In the genomic region with DNA sequence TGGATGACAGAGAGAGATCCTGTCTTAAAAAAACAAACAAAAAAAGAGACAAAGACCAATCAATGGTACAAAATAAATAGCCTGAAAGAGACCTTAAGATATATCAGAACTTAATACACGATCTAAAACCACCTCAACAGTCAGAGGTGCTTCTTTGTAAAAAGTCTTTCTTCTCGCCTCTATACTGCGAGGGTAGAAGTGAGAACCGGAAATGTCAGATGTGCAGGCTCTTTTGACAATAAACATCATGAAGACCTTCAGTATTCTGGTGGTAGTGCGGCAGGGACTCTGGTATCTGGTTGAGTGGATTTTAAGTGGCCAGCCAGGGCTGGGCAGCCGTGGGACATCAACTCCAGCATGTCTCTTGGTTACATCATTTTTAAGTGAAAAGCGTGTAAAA, we compare ENCODE assay signal across 19 cellular contexts. TPM values are rescaled to one million over a fixed set of nuclear protein-coding genes. Genes with fewer than 3 reads are reported as not detected.
DNase-seq lines count a peak whose midpoint lies in the region; ATAC-seq and TF ChIP-seq lines count a peak whose summit lies in the region.
"Had no signal": no experiment of that assay in that cellular context is flagged by ENCODE, and none has a peak within 500 bp of the region (broad histone marks: within the 10 kb centered on the region; RNA-seq: fewer than 3 reads in every experiment).

No MANE protein-coding gene starts in this region.

- H3K27me3 Mint-ChIP-seq in activated T-cell treated with anti-CD3 and anti-CD28 coated beads, Interleukin-2, amount 50 U/mL, for 4 hours (ENCODE audit: low read depth): no peaks in the 10 kb centered on the region
- H3K27me3 Mint-ChIP-seq in central memory CD8-positive, alpha-beta T cell: no peaks in the 10 kb centered on the region
- peaks cover 2% of the 10 kb centered on the region for H3K27me3 Mint-ChIP-seq in neural progenitor cell (ENCODE audit: insufficient read depth, low read depth)

- peaks cover 4% of the 10 kb centered on the region for H3K4me1 Mint-ChIP-seq in activated T-cell treated with anti-CD3 and anti-CD28 coated beads, Interleukin-2, amount 50 U/mL, for 4 hours (ENCODE audit: low read depth)
- peaks cover 8% of the 10 kb centered on the region for H3K4me1 Mint-ChIP-seq in central memory CD8-positive, alpha-beta T cell
- no peaks in the 10 kb centered on the region for H3K4me1 Mint-ChIP-seq in neural progenitor cell

- peak overlapping the region; percentile 33 for H3K4me3 Mint-ChIP-seq in activated T-cell treated with anti-CD3 and anti-CD28 coated beads, Interleukin-2, amount 50 U/mL, for 4 hours
- H3K4me3 Mint-ChIP-seq in central memory CD8-positive, alpha-beta T cell: peak overlapping the region; percentile 81
- peak overlapping the region; percentile 53 for H3K4me3 Mint-ChIP-seq in neural progenitor cell

- no peaks in the 10 kb centered on the region for H4K20me1 ChIP-seq in OCI-LY1 (ENCODE audit: insufficient read depth, low read length)
- no peaks in the 10 kb centered on the region for H4K20me1 ChIP-seq in neural progenitor cell (ENCODE audit: low read depth)

- no peak overlapping the region for H3K9ac ChIP-seq in OCI-LY1 (ENCODE audit: low read length)
- H3K9ac ChIP-seq in neural progenitor cell: no peak overlapping the region
- H3K9ac ChIP-seq: BLaER1 treated with 17β-estradiol and CSF1 and Interleukin-3, amounts not matched to agents 10 nM and 100 nM had no signal

- no peaks in the 10 kb centered on the region for H3K9me3 ChIP-seq in OCI-LY1 (ENCODE audit: low read length)
- no peaks in the 10 kb centered on the region for H3K9me3 ChIP-seq in neural progenitor cell (ENCODE audit: low read depth)
- H3K9me3 ChIP-seq: MG63, SJSA1 had no signal

- TF ChIP-seq CTCF in OCI-LY1 (IDR thresholded peaks at IDR 0.05; ENCODE audit: low read length): no peak
- no peak for TF ChIP-seq CTCF in neural progenitor cell (IDR thresholded peaks at IDR 0.05)

- no peak overlapping the region for H2AFZ ChIP-seq in OCI-LY1 (ENCODE audit: low read length)
- no peak overlapping the region for H2AFZ ChIP-seq in neural progenitor cell (replicated peaks)
- H2AFZ ChIP-seq: PC-9 had no signal

- no peaks in the 10 kb centered on the region for H3K27me3 ChIP-seq in OCI-LY1 (ENCODE audit: insufficient read depth, low read length)
- H3K27me3 ChIP-seq in neural progenitor cell: no peaks in the 10 kb centered on the region
- H3K27me3 ChIP-seq: BLaER1 treated with 17β-estradiol and CSF1 and Interleukin-3, amounts not matched to agents 10 nM and 100 nM; MG63; SJSA1 had no signal

- DNase-seq in activated T-cell treated with anti-CD3 and anti-CD28 coated beads, Interleukin-2, amount 50 U/mL, for 4 hours: no peak
- no peak for DNase-seq in activated T-cell treated with anti-CD3 and anti-CD28 coated beads, Interleukin-2, amount 50 U/mL, for 48 hours
- no peak for DNase-seq in central memory CD8-positive, alpha-beta T cell (ENCODE audit: low spot score in 2 of 2)
- DNase-seq in neural progenitor cell (ENCODE audit: low spot score): no peak
- DNase-seq in KBM-7: no peak
- DNase-seq in NCI-H2196 (lab: John Stamatoyannopoulos, UW; ENCODE audit: unreplicated experiment): no peak
- DNase-seq: COR-L47; Karpas-422; MG63; NCI-H1092 treated with DMSO at 0.1 percent for 48 hours; NCI-H2107; NCI-H345; NCI-H526 treated with DMSO at 0.1 percent for 48 hours; NK-92 treated with Interleukin-12 subunit alpha and Interleukin-12 subunit beta, amount 100 ng/mL, for 24 hours; PC-9 had no signal

- ATAC-seq in activated T-cell treated with anti-CD3 and anti-CD28 coated beads, Interleukin-2, amount 50 U/mL, for 4 hours: no peak
- ATAC-seq in central memory CD8-positive, alpha-beta T cell (replicated peaks; ENCODE audit: extremely low read depth, poor library complexity, severe bottlenecking): peak; percentile 95
- no peak for ATAC-seq in HG03520 (IDR thresholded peaks at IDR 0.05; ENCODE audit: unreplicated experiment)

- H3K79me2 ChIP-seq in OCI-LY1 (ENCODE audit: insufficient read depth, low read length): peaks cover 38% of the 10 kb centered on the region
- no peaks in the 10 kb centered on the region for H3K79me2 ChIP-seq in neural progenitor cell (ENCODE audit: low read depth)

- H3K27ac Mint-ChIP-seq in central memory CD8-positive, alpha-beta T cell (ENCODE audit: low read depth): peak overlapping the region; percentile 95
- peak overlapping the region; percentile 66 for H3K27ac Mint-ChIP-seq in neural progenitor cell

- no peaks in the 10 kb centered on the region for H3F3A ChIP-seq in OCI-LY1 (ENCODE audit: insufficient read depth, low read length)
- H3F3A ChIP-seq in neural progenitor cell (ENCODE audit: low read depth): no peaks in the 10 kb centered on the region

- H3K36me3 ChIP-seq in OCI-LY1 (ENCODE audit: insufficient read depth, low read length): peaks cover 84% of the 10 kb centered on the region
- H3K36me3 ChIP-seq in neural progenitor cell: no peaks in the 10 kb centered on the region

- H3K36me3 Mint-ChIP-seq in activated T-cell treated with anti-CD3 and anti-CD28 coated beads, Interleukin-2, amount 50 U/mL, for 4 hours (ENCODE audit: insufficient read depth): peaks cover 16% of the 10 kb centered on the region
- H3K36me3 Mint-ChIP-seq in central memory CD8-positive, alpha-beta T cell (ENCODE audit: insufficient read depth): peaks cover 29% of the 10 kb centered on the region
- peaks cover 11% of the 10 kb centered on the region for H3K36me3 Mint-ChIP-seq in neural progenitor cell

- H3K9me2 ChIP-seq in OCI-LY1 (ENCODE audit: low read depth, low read length): no peaks in the 10 kb centered on the region

- in situ Hi-C loops in KBM-7 (cut with MboI; ENCODE audit: low pct_unique_long_range_greater_than_20kb, low sequenced_read_pairs): no loop called here

- H3K4me2 ChIP-seq in OCI-LY1 (ENCODE audit: low read length): no peak overlapping the region
- H3K4me2 ChIP-seq in neural progenitor cell: no peak overlapping the region
- H3K4me2 ChIP-seq: BLaER1 treated with 17β-estradiol and CSF1 and Interleukin-3, amounts not matched to agents 10 nM and 100 nM; PC-9 had no signal

- H3K4me3 ChIP-seq in OCI-LY1 (ENCODE audit: low read depth, low read length, poor library complexity, severe bottlenecking): no peak overlapping the region
- no peak overlapping the region for H3K4me3 ChIP-seq in neural progenitor cell
- H3K4me3 ChIP-seq: BLaER1 treated with 17β-estradiol and CSF1 and Interleukin-3, amounts not matched to agents 10 nM and 100 nM; MG63; PC-9; SJSA1 had no signal

- H3K27ac ChIP-seq in OCI-LY1 (ENCODE audit: low read depth, low read length, poor library complexity, severe bottlenecking) (peak overlapping the region; percentile 2), neural progenitor cell (no peak overlapping the region)
- H3K27ac ChIP-seq: BLaER1 treated with 17β-estradiol and CSF1 and Interleukin-3, amounts not matched to agents 10 nM and 100 nM; PC-9; SJSA1 had no signal

- H3K9me3 Mint-ChIP-seq in activated T-cell treated with anti-CD3 and anti-CD28 coated beads, Interleukin-2, amount 50 U/mL, for 4 hours: no peaks in the 10 kb centered on the region
- no peaks in the 10 kb centered on the region for H3K9me3 Mint-ChIP-seq in central memory CD8-positive, alpha-beta T cell
- H3K9me3 Mint-ChIP-seq in neural progenitor cell: no peaks in the 10 kb centered on the region

- peaks cover 24% of the 10 kb centered on the region for H3K4me1 ChIP-seq in OCI-LY1 (ENCODE audit: insufficient read depth, low read length, severe bottlenecking)
- no peaks in the 10 kb centered on the region for H3K4me1 ChIP-seq in neural progenitor cell
- H3K4me1 ChIP-seq: SJSA1 had no signal

RNA-seq across cellular contexts. Expression of a gene that starts 30.0 kb away (rescaled TPM):
- total RNA-seq in activated T-cell treated with anti-CD3 and anti-CD28 coated beads, Interleukin-2, amount 50 U/mL, for 4 hours: 10 to 100 TPM; 36.9 to 47.0 (median 39.5) TPM
- 6.4 and 22.1 TPM in 2 replicates for total RNA-seq in neural progenitor cell (ENCODE audit: low replicate concordance)

RNA-seq across cellular contexts. Expression of a gene that starts 43.0 kb away (rescaled TPM):
- total RNA-seq in activated T-cell treated with anti-CD3 and anti-CD28 coated beads, Interleukin-2, amount 50 U/mL, for 4 hours: 10 to 100 TPM; 40.8 to 46.5 (median 43.3) TPM
- 38.4 and 104 TPM in 2 replicates for total RNA-seq in neural progenitor cell (ENCODE audit: low replicate concordance)
